Comparison of ENCODE assay signal across 8 cellular contexts in genomic region chr12:98002887-98003493, GRCh38.
DNase-seq lines count a peak whose midpoint lies in the region; ATAC-seq, FAIRE-seq and TF ChIP-seq lines count a peak whose summit lies in the region.

No MANE protein-coding gene starts in this region.

- no peak overlapping the region for H3K4me3 Mint-ChIP-seq in activated naive CD8-positive, alpha-beta T cell treated with anti-CD3 and anti-CD28 coated beads, Interleukin-2, amount 50 U/mL, for 24 hours

- no peak for FAIRE-seq in A549 (lab: Jason Lieb, UNC)
- FAIRE-seq in keratinocyte (lab: Jason Lieb, UNC): no peak

- H3K9me1 ChIP-seq in keratinocyte (ENCODE audit: control insufficient read depth, extremely low read depth, insufficient read depth, low read length): no peaks in the 10 kb centered on the region

- CTCF ChIA-PET in A549 (lab: Yijun Ruan, JAX): interaction anchor here (0.8 to 1.1 kb wide), 3 partner anchors 9 to 150 kb away, joined by 3 to 5 read pairs (median 3); no protein-coding TSS in a partner anchor

- POLR2A ChIA-PET in A549 (lab: Yijun Ruan, JAX): no interaction called here

- dilution Hi-C loops in keratinocyte (cut with MboI; ENCODE audit: extremely low pct_ligation_motif_present, low sequenced_read_pairs): no loop called here

- H3K9me3 ChIP-seq in A549: no peaks in the 10 kb centered on the region
- H3K9me3 ChIP-seq in keratinocyte (ENCODE audit: control insufficient read depth, low read depth, low read length): no peaks in the 10 kb centered on the region
- no peaks in the 10 kb centered on the region for H3K9me3 ChIP-seq in transverse colon

- intact Hi-C loops in transverse colon (cut with DNase I; ENCODE audit: low total_unique reads): no loop called here

- H3K9me3 Mint-ChIP-seq in activated naive CD8-positive, alpha-beta T cell treated with anti-CD3 and anti-CD28 coated beads, Interleukin-2, amount 50 U/mL, for 24 hours: no peaks in the 10 kb centered on the region

- TF ChIP-seq POLR2A in A549 (IDR thresholded peaks at IDR 0.05; ENCODE audit: low read length): no peak
- TF ChIP-seq POLR2A in transverse colon (IDR thresholded peaks at IDR 0.05): no peak

- ATAC-seq in A549: peak in 1 of 2 experiments; percentile 80; a peak in 3 of 6 replicates
- peak; percentile 69 for ATAC-seq in HG02973 (IDR thresholded peaks at IDR 0.05; ENCODE audit: unreplicated experiment)
- ATAC-seq in activated naive CD8-positive, alpha-beta T cell treated with anti-CD3 and anti-CD28 coated beads, Interleukin-2, amount 50 U/mL, for 24 hours: no peak
- ATAC-seq in HG03097 (IDR thresholded peaks at IDR 0.05; ENCODE audit: low FRiP score, unreplicated experiment): no peak

- H3K4me3 ChIP-seq in A549 (no peak overlapping the region), keratinocyte (ENCODE audit: control insufficient read depth in 2 of 3, extremely low read depth in 1 of 3, insufficient read depth in 2 of 3, low read depth in 1 of 3, low read length in 3 of 3) (no peak overlapping the region), transverse colon (no peak overlapping the region)

- TF ChIP-seq EP300 in A549 (IDR thresholded peaks at IDR 0.05): no peak
- TF ChIP-seq EP300 in transverse colon (IDR thresholded peaks at IDR 0.05; ENCODE audit: low read depth): no peak

- DNase-seq in A549 (ENCODE audit: low read depth in 1 of 2, low spot score in 1 of 2) (peak; percentile 26 to 65), NCI-H2107 (lab: John Stamatoyannopoulos, UW) (peak; percentile 17), keratinocyte (ENCODE audit: low read depth, low spot score) (no peak), transverse colon (peak; percentile 8)
- peak; percentile 11 for DNase-seq in activated naive CD8-positive, alpha-beta T cell treated with anti-CD3 and anti-CD28 coated beads, Interleukin-2, amount 50 U/mL, for 24 hours

- H3K9ac ChIP-seq in keratinocyte (ENCODE audit: control insufficient read depth, extremely low read depth, insufficient read depth, low read length): no peak overlapping the region

- no peaks in the 10 kb centered on the region for H3K4me1 Mint-ChIP-seq in activated naive CD8-positive, alpha-beta T cell treated with anti-CD3 and anti-CD28 coated beads, Interleukin-2, amount 50 U/mL, for 24 hours

- H3K36me3 Mint-ChIP-seq in activated naive CD8-positive, alpha-beta T cell treated with anti-CD3 and anti-CD28 coated beads, Interleukin-2, amount 50 U/mL, for 24 hours (ENCODE audit: low read depth): no peaks in the 10 kb centered on the region

- WGBS in A549 (ENCODE audit: missing lambda C conversion rate): 2% methylated on average over 9 of the region's 9 CpGs
- WGBS in transverse colon (ENCODE audit: low coverage in 1 of 2), 2 donors: 23 to 33% methylated on average over 8 to 9 of the region's 9 CpGs

- H3K4me2 ChIP-seq in A549 (no peak overlapping the region), keratinocyte (ENCODE audit: control insufficient read depth, extremely low read depth, insufficient read depth, low read depth, low read length) (no peak overlapping the region)

- in situ Hi-C loops in transverse colon (cut with MboI; ENCODE audit: low pct_ligation_motif_present in 1 of 4, low pct_unique_long_range_greater_than_20kb in 1 of 4, low sequenced_read_pairs in 3 of 4): no loop called here

- peak in 1 of 2 experiments; percentile 58; a peak in 3 of 5 replicates for TF ChIP-seq RAD21 in A549 (conservative IDR thresholded peaks at IDR 0.05 in 1 of 2, IDR thresholded peaks at IDR 0.05 in 1 of 2)

- H2AFZ ChIP-seq in keratinocyte (ENCODE audit: control insufficient read depth, low read length): no peak overlapping the region

- no peaks in the 10 kb centered on the region for H3K4me1 ChIP-seq in A549
- no peaks in the 10 kb centered on the region for H3K4me1 ChIP-seq in keratinocyte (ENCODE audit: control insufficient read depth, extremely low read depth, insufficient read depth, low read length)
- no peaks in the 10 kb centered on the region for H3K4me1 ChIP-seq in transverse colon

- TF ChIP-seq CTCF in A549 (IDR thresholded peaks at IDR 0.05): peak; percentile 42
- peak; percentile 52; the same call in 1 of the 2 replicates for TF ChIP-seq CTCF in GM12874 (IDR thresholded peaks at IDR 0.05; ENCODE audit: insufficient read depth, low read depth, low read length)
- TF ChIP-seq CTCF in keratinocyte (optimal IDR thresholded peaks at IDR 0.05 in 1 of 3, IDR thresholded peaks at IDR 0.05 in 1 of 3, conservative IDR thresholded peaks at IDR 0.05 in 1 of 3; ENCODE audit: extremely low read depth in 1 of 3, insufficient read depth in 2 of 3, low read length in 3 of 3): peak; percentile 39 to 75 (median 60)
- peak in 1 of 5 experiments; percentile 27 for TF ChIP-seq CTCF in transverse colon (IDR thresholded peaks at IDR 0.05)

- H3K27ac ChIP-seq in A549 (no peak overlapping the region), keratinocyte (ENCODE audit: control insufficient read depth, insufficient read depth, low read length) (no peak overlapping the region), transverse colon (no peak overlapping the region)

- H3K36me3 ChIP-seq in keratinocyte (ENCODE audit: control insufficient read depth in 2 of 2, extremely low read depth in 1 of 2, insufficient read depth in 2 of 2, low read length in 2 of 2) (no peaks in the 10 kb centered on the region), transverse colon (no peaks in the 10 kb centered on the region)

- H3K27me3 ChIP-seq in keratinocyte (ENCODE audit: control insufficient read depth, extremely low read depth, insufficient read depth, low read length): no peaks in the 10 kb centered on the region
- H3K27me3 ChIP-seq in transverse colon: no peaks in the 10 kb centered on the region

- no peaks in the 10 kb centered on the region for H4K20me1 ChIP-seq in keratinocyte (ENCODE audit: control insufficient read depth, extremely low read depth, insufficient read depth, low read length)

- H3K79me2 ChIP-seq in keratinocyte (ENCODE audit: control insufficient read depth, insufficient read depth, low read length): no peaks in the 10 kb centered on the region

- no peak overlapping the region for H3K27ac Mint-ChIP-seq in activated naive CD8-positive, alpha-beta T cell treated with anti-CD3 and anti-CD28 coated beads, Interleukin-2, amount 50 U/mL, for 24 hours

- peaks cover 5% of the 10 kb centered on the region for H3K27me3 Mint-ChIP-seq in activated naive CD8-positive, alpha-beta T cell treated with anti-CD3 and anti-CD28 coated beads, Interleukin-2, amount 50 U/mL, for 24 hours

TF ChIP-seq in A549, 52 proteins besides CTCF, POLR2A, EP300 and RAD21:
- peak; percentile 27; the same call in 1 of the 3 replicates for TF ChIP-seq SMC3 (IDR thresholded peaks at IDR 0.05)
- TF ChIP-seq GATA3 (IDR thresholded peaks at IDR 0.05; ENCODE audit: borderline replicate concordance): peak; percentile 92
- TF ChIP-seq ATOH8 (CRISPR knock-in tag; IDR thresholded peaks at IDR 0.05; ENCODE audit: low read depth): no peak
- TF ChIP-seq FOXS1 (CRISPR knock-in tag; IDR thresholded peaks at IDR 0.05): no peak
TF ChIP-seq in A549: peak in this region for 2.
